Comparison of ENCODE assay signal across 1 cellular context in the genomic region with DNA sequence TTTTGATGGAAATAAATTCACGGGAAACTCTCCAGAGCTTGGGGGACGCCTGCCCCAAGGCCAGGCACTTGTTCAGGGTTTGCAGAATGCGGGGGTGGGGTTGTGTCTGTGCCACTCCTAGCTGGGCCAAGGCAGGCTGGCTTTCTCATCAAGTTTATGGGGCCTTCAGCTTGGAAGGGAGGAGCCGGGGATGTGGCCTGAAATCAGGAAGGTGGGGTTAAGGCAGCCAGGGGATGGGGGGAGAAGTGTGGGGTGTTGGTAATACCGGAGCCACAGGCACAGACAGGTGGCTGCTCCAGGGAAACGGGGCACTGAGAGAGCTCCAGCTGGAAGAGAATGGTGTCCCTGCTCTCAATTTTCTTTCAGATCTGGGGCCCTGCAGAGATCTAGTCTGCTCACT.
TF ChIP-seq lines count a peak whose summit lies in the region.

No MANE protein-coding gene starts in this region.

TF ChIP-seq in HepG2, 621 proteins besides CTCF, POLR2A, EP300 and RAD21:
- TF ChIP-seq SOX13 (IDR thresholded peaks at IDR 0.05) (no peak), SOX13 (CRISPR knock-in tag; conservative IDR thresholded peaks at IDR 0.05 in 1 of 2, IDR thresholded peaks at IDR 0.05 in 1 of 2) (no peak), KAT8 (CRISPR knock-in tag; IDR thresholded peaks at IDR 0.05) (no peak), ZNF383 (CRISPR knock-in tag; IDR thresholded peaks at IDR 0.05; ENCODE audit: borderline replicate concordance) (no peak), HDAC2 (CRISPR knock-in tag; IDR thresholded peaks at IDR 0.05) (no peak), RFX3 (CRISPR knock-in tag; IDR thresholded peaks at IDR 0.05) (no peak), GLI4 (CRISPR knock-in tag; IDR thresholded peaks at IDR 0.05; ENCODE audit: borderline replicate concordance) (no peak), ZBTB7B (CRISPR knock-in tag; IDR thresholded peaks at IDR 0.05) (no peak), ZNF761 (CRISPR knock-in tag; conservative IDR thresholded peaks at IDR 0.05) (no peak), TGIF2 (CRISPR knock-in tag; IDR thresholded peaks at IDR 0.05) (no peak), HHEX (CRISPR knock-in tag; IDR thresholded peaks at IDR 0.05) (no peak)
- TF ChIP-seq, protein P1, sequence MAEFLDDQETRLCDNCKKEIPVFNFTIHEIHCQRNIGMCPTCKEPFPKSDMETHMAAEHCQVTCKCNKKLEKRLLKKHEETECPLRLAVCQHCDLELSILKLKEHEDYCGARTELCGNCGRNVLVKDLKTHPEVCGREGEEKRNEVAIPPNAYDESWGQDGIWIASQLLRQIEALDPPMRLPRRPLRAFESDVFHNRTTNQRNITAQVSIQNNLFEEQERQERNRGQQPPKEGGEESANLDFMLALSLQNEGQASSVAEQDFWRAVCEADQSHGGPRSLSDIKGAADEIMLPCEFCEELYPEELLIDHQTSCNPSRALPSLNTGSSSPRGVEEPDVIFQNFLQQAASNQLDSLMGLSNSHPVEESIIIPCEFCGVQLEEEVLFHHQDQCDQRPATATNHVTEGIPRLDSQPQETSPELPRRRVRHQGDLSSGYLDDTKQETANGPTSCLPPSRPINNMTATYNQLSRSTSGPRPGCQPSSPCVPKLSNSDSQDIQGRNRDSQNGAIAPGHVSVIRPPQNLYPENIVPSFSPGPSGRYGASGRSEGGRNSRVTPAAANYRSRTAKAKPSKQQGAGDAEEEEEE (CRISPR knock-in tag; IDR thresholded peaks at IDR 0.05; ENCODE audit: borderline replicate concordance), result no peak
- TF ChIP-seq, protein P2, sequence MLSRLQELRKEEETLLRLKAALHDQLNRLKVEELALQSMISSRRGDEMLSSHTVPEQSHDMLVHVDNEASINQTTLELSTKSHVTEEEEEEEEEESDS (CRISPR knock-in tag; IDR thresholded peaks at IDR 0.05; ENCODE audit: borderline replicate concordance), result no peak
- TF ChIP-seq, protein P3, sequence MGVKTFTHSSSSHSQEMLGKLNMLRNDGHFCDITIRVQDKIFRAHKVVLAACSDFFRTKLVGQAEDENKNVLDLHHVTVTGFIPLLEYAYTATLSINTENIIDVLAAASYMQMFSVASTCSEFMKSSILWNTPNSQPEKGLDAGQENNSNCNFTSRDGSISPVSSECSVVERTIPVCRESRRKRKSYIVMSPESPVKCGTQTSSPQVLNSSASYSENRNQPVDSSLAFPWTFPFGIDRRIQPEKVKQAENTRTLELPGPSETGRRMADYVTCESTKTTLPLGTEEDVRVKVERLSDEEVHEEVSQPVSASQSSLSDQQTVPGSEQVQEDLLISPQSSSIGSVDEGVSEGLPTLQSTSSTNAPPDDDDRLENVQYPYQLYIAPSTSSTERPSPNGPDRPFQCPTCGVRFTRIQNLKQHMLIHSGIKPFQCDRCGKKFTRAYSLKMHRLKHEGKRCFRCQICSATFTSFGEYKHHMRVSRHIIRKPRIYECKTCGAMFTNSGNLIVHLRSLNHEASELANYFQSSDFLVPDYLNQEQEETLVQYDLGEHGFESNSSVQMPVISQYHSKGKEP (CRISPR knock-in tag; IDR thresholded peaks at IDR 0.05), result no peak
- TF ChIP-seq, protein P4, sequence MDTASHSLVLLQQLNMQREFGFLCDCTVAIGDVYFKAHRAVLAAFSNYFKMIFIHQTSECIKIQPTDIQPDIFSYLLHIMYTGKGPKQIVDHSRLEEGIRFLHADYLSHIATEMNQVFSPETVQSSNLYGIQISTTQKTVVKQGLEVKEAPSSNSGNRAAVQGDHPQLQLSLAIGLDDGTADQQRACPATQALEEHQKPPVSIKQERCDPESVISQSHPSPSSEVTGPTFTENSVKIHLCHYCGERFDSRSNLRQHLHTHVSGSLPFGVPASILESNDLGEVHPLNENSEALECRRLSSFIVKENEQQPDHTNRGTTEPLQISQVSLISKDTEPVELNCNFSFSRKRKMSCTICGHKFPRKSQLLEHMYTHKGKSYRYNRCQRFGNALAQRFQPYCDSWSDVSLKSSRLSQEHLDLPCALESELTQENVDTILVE (CRISPR knock-in tag; IDR thresholded peaks at IDR 0.05), result no peak
- TF ChIP-seq, protein P5, sequence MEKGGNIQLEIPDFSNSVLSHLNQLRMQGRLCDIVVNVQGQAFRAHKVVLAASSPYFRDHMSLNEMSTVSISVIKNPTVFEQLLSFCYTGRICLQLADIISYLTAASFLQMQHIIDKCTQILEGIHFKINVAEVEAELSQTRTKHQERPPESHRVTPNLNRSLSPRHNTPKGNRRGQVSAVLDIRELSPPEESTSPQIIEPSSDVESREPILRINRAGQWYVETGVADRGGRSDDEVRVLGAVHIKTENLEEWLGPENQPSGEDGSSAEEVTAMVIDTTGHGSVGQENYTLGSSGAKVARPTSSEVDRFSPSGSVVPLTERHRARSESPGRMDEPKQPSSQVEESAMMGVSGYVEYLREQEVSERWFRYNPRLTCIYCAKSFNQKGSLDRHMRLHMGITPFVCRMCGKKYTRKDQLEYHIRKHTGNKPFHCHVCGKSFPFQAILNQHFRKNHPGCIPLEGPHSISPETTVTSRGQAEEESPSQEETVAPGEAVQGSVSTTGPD (CRISPR knock-in tag; IDR thresholded peaks at IDR 0.05), result no peak
- TF ChIP-seq, protein P6, sequence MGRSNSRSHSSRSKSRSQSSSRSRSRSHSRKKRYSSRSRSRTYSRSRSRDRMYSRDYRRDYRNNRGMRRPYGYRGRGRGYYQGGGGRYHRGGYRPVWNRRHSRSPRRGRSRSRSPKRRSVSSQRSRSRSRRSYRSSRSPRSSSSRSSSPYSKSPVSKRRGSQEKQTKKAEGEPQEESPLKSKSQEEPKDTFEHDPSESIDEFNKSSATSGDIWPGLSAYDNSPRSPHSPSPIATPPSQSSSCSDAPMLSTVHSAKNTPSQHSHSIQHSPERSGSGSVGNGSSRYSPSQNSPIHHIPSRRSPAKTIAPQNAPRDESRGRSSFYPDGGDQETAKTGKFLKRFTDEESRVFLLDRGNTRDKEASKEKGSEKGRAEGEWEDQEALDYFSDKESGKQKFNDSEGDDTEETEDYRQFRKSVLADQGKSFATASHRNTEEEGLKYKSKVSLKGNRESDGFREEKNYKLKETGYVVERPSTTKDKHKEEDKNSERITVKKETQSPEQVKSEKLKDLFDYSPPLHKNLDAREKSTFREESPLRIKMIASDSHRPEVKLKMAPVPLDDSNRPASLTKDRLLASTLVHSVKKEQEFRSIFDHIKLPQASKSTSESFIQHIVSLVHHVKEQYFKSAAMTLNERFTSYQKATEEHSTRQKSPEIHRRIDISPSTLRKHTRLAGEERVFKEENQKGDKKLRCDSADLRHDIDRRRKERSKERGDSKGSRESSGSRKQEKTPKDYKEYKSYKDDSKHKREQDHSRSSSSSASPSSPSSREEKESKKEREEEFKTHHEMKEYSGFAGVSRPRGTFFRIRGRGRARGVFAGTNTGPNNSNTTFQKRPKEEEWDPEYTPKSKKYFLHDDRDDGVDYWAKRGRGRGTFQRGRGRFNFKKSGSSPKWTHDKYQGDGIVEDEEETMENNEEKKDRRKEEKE (IDR thresholded peaks at IDR 0.05), result no peak
- TF ChIP-seq, protein P7, sequence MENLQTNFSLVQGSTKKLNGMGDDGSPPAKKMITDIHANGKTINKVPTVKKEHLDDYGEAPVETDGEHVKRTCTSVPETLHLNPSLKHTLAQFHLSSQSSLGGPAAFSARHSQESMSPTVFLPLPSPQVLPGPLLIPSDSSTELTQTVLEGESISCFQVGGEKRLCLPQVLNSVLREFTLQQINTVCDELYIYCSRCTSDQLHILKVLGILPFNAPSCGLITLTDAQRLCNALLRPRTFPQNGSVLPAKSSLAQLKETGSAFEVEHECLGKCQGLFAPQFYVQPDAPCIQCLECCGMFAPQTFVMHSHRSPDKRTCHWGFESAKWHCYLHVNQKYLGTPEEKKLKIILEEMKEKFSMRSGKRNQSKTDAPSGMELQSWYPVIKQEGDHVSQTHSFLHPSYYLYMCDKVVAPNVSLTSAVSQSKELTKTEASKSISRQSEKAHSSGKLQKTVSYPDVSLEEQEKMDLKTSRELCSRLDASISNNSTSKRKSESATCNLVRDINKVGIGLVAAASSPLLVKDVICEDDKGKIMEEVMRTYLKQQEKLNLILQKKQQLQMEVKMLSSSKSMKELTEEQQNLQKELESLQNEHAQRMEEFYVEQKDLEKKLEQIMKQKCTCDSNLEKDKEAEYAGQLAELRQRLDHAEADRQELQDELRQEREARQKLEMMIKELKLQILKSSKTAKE (CRISPR knock-in tag; IDR thresholded peaks at IDR 0.05; ENCODE audit: borderline replicate concordance), result no peak
TF ChIP-seq in HepG2: peak in this region for 0.
